In the genomic region with DNA sequence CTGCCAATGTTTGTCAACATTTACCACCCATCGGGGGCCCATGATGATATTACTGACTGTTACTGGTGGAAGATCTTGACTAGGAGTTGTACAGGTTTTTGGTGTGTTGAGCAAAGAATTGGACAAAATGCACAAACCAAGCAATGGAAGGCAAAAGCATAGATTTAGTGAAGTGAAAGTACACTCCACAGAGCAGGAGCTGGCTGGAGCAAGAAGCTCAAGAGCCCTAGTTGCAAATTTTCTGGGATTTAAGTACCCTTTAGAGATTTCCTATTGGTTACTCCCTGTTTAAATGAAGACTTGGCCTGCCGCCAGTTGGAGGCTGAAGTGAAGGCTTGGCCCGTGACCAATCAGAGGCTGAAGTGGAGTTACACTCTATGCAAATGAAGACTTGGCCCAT, we compare ENCODE assay signal across 25 cellular contexts.
"Had no signal": no experiment of that assay in that cellular context is flagged by ENCODE, and none has a peak within 500 bp of the region (broad histone marks: within the 10 kb centered on the region; RNA-seq: fewer than 3 reads in every experiment).

No MANE protein-coding gene starts in this region.

- H3K9me3 ChIP-seq: neutrophil, prostate gland had no signal

- H3K4me3 ChIP-seq: heart left ventricle, ovary, prostate gland, sigmoid colon, vagina had no signal

- H3K27me3 ChIP-seq: foreskin keratinocyte, heart left ventricle, neutrophil, ovary, sigmoid colon, vagina had no signal

- DNase-seq: activated CD4-positive, alpha-beta memory T cell treated with anti-CD3 and anti-CD28 coated beads, Interleukin-2, amount 10 ng/mL, durations not matched to agents 7 days and 5 days; activated CD4-positive, alpha-beta T cell treated with anti-CD3 and anti-CD28 coated beads for 1 hour; activated CD4-positive, alpha-beta T cell treated with anti-CD3 and anti-CD28 coated beads, Interleukin-2, amount 10 ng/mL, durations not matched to agents 7 days and 5 days; activated CD8-positive, alpha-beta memory T cell treated with anti-CD3 and anti-CD28 coated beads, Interleukin-2, amount 50 U/mL, for 48 hours; activated naive CD4-positive, alpha-beta T cell treated with Interleukin-2 at 50 U/mL for 16 hours; activated T-cell treated with anti-CD3 and anti-CD28 coated beads, Interleukin-2, amount 50 U/mL, for 24 hours; anterior cingulate cortex; endodermal cell; foreskin keratinocyte; heart left ventricle; hypothalamus; immature natural killer cell; kidney; naive B cell; nephron progenitor cell; ovary; retina; sigmoid colon; small intestine; stimulated activated CD4-positive, alpha-beta T cell treated with anti-CD3 and anti-CD28 coated beads, Interleukin-4, amount 100 ng/mL, for 4 hours; stimulated activated CD8-positive, alpha-beta memory T cell treated with anti-CD3 and anti-CD28 coated beads, Interleukin-4, amount 100 ng/mL, for 48 hours; stimulated activated naive CD8-positive, alpha-beta T cell treated with anti-CD3 and anti-CD28 coated beads, Interleukin-15, amount 100 ng/mL, for 72 hours had no signal

- H3K27ac ChIP-seq: foreskin keratinocyte, heart left ventricle, neutrophil, ovary, prostate gland, sigmoid colon, vagina had no signal

- H3K4me1 ChIP-seq: foreskin keratinocyte, prostate gland had no signal

- H3K36me3 ChIP-seq: heart left ventricle, neutrophil, ovary, prostate gland, sigmoid colon, vagina had no signal
